ENCODE assay signal across 8 cellular contexts in genomic region chr5:55935371-55935770, GRCh38. TPM values are rescaled to one million over a fixed set of nuclear protein-coding genes. Genes with fewer than 3 reads are reported as not detected.
DNase-seq lines count a peak whose midpoint lies in the region; ATAC-seq and TF ChIP-seq lines count a peak whose summit lies in the region.
"Had no signal": no experiment of that assay in that cellular context is flagged by ENCODE, and none has a peak within 500 bp of the region (broad histone marks: within the 10 kb centered on the region; RNA-seq: fewer than 3 reads in every experiment).

No MANE protein-coding gene starts in this region.

- no peak for ATAC-seq in stimulated activated naive B cell treated with anti-CD40 and anti-IgM and Interleukin-4, amounts not matched to agents 10 μg/mL and 1 μg/mL and 100 μg/mL, for 72 hours (replicated peaks)

- no peaks in the 10 kb centered on the region for H3K27me3 Mint-ChIP-seq in mesothelial cell of epicardium (ENCODE audit: low read depth)
- no peaks in the 10 kb centered on the region for H3K27me3 Mint-ChIP-seq in stimulated activated naive B cell treated with anti-CD40 and anti-IgM and Interleukin-4, amounts not matched to agents 10 μg/mL and 1 μg/mL and 100 μg/mL, for 72 hours

- no peak overlapping the region for H3K4me3 Mint-ChIP-seq in mesothelial cell of epicardium
- H3K4me3 Mint-ChIP-seq in stimulated activated naive B cell treated with anti-CD40 and anti-IgM and Interleukin-4, amounts not matched to agents 10 μg/mL and 1 μg/mL and 100 μg/mL, for 72 hours = no peak overlapping the region
- H3K4me3 Mint-ChIP-seq: CD8-positive, alpha-beta memory T cell had no signal

- H3K4me3 ChIP-seq in choroid plexus epithelial cell (ENCODE audit: low read depth, low read length) = no peak overlapping the region

- H3K4me1 Mint-ChIP-seq in mesothelial cell of epicardium = no peaks in the 10 kb centered on the region
- peaks cover 0 to 2% of the 10 kb centered on the region in 2 donors for H3K4me1 Mint-ChIP-seq in stimulated activated naive B cell treated with anti-CD40 and anti-IgM and Interleukin-4, amounts not matched to agents 10 μg/mL and 1 μg/mL and 100 μg/mL, for 72 hours
- H3K4me1 Mint-ChIP-seq: CD8-positive, alpha-beta memory T cell had no signal

- peak overlapping the region; percentile 54 for H3K27ac Mint-ChIP-seq in mesothelial cell of epicardium
- H3K27ac Mint-ChIP-seq in stimulated activated naive B cell treated with anti-CD40 and anti-IgM and Interleukin-4, amounts not matched to agents 10 μg/mL and 1 μg/mL and 100 μg/mL, for 72 hours = no peak overlapping the region

- H3K9me3 Mint-ChIP-seq in mesothelial cell of epicardium = no peaks in the 10 kb centered on the region
- H3K9me3 Mint-ChIP-seq in stimulated activated naive B cell treated with anti-CD40 and anti-IgM and Interleukin-4, amounts not matched to agents 10 μg/mL and 1 μg/mL and 100 μg/mL, for 72 hours = no peaks in the 10 kb centered on the region
- H3K9me3 Mint-ChIP-seq: CD8-positive, alpha-beta memory T cell had no signal

- peaks cover 4% of the 10 kb centered on the region for H3K36me3 Mint-ChIP-seq in mesothelial cell of epicardium
- peaks cover 0 to 3% of the 10 kb centered on the region in 2 donors for H3K36me3 Mint-ChIP-seq in stimulated activated naive B cell treated with anti-CD40 and anti-IgM and Interleukin-4, amounts not matched to agents 10 μg/mL and 1 μg/mL and 100 μg/mL, for 72 hours

- DNase-seq in Ammon's horn (ENCODE audit: low spot score) (peak; percentile 24), GM13976 (ENCODE audit: low spot score) (no peak), choroid plexus epithelial cell (ENCODE audit: low read depth) (peak; percentile 52), mesothelial cell of epicardium (ENCODE audit: low spot score in 2 of 2, unreplicated experiment in 2 of 2) (no peak), Kasumi-1 (lab: John Stamatoyannopoulos, UW) (no peak), kidney tubule cell (ENCODE audit: low spot score) (no peak)
- DNase-seq in stimulated activated naive B cell treated with anti-CD40 and anti-IgM and Interleukin-4, amounts not matched to agents 10 μg/mL and 1 μg/mL and 100 μg/mL, for 72 hours = no peak

- TF ChIP-seq CTCF in GM13976 (IDR thresholded peaks at IDR 0.05; ENCODE audit: borderline replicate concordance, control extremely low read depth, extremely low read depth, insufficient read depth, missing control alignments) (peak; percentile 5), choroid plexus epithelial cell (conservative IDR thresholded peaks at IDR 0.05; ENCODE audit: low read depth, low read length) (no peak), mesothelial cell of epicardium (IDR thresholded peaks at IDR 0.05; ENCODE audit: unreplicated experiment) (no peak)

- in situ Hi-C loops in GM13976 (cut with MboI; ENCODE audit: low sequenced_read_pairs, unreplicated experiment) = loop anchor here (10.0 kb wide), 1 partner anchor 259 kb away; no protein-coding TSS in a partner anchor

RNA-seq across cellular contexts. Expression of gene IL6ST, which starts 59.4 kb away (rescaled TPM):
- 373 to 381 TPM (median 374 TPM) in 3 replicates for total RNA-seq in mesothelial cell of epicardium

Comparison
In these comparisons a context has a peak if more than half of its experiments do, and no peak if none do; other contexts are left out.
1. DNase-seq: peak in Ammon's horn (single experiment) and choroid plexus epithelial cell (single experiment); none in GM13976 (single experiment), mesothelial cell of epicardium (0 of 2), stimulated activated naive B cell treated with anti-CD40 and anti-IgM and Interleukin-4, amounts not matched to agents 10 μg/mL and 1 μg/mL and 100 μg/mL, for 72 hours (single experiment), Kasumi-1 (0 of 2) and kidney tubule cell (single experiment).